Comparison of ENCODE assay signal across 11 cellular contexts in genomic region chr20:36848078-36848660, GRCh38. TPM values are rescaled to one million over a fixed set of nuclear protein-coding genes. Genes with fewer than 3 reads are reported as not detected.
DNase-seq lines count a peak whose midpoint lies in the region; TF ChIP-seq lines count a peak whose summit lies in the region.
"Had no signal": no experiment of that assay in that cellular context is flagged by ENCODE, and none has a peak within 500 bp of the region (broad histone marks: within the 10 kb centered on the region; RNA-seq: fewer than 3 reads in every experiment).

No MANE protein-coding gene starts in this region.

- peaks cover 6% of the 10 kb centered on the region for H3K4me1 Mint-ChIP-seq in Calu3 (ENCODE audit: low read depth, unreplicated experiment)

- peaks cover 17% of the 10 kb centered on the region for H3K4me1 ChIP-seq in ovary (ENCODE audit: insufficient read depth)

- no peaks in the 10 kb centered on the region for H3K27me3 ChIP-seq in ovary

- no peak for TF ChIP-seq POLR2A in ovary (IDR thresholded peaks at IDR 0.05)

- CTCF ChIA-PET in AG04449 (lab: Yijun Ruan, JAX) (interaction anchor here (0.7 to 3.4 kb wide), 8 partner anchors 10 to 242 kb away, joined by 3 to 11 read pairs (median 4); partner anchors contain the start of gene RAB5IF), Calu3 (lab: Charles Lee) (interaction anchor here (0.5 to 1.5 kb wide), 4 partner anchors 8 to 231 kb away, joined by 4 to 6 read pairs (median 4); a partner anchor contains a TSS)

- peak overlapping the region; percentile 28; the same call in 1 of the 2 replicates for H3K4me3 ChIP-seq in AG04449 (ENCODE audit: low read depth, low read length)
- H3K4me3 ChIP-seq in fibroblast of mammary gland (ENCODE audit: control insufficient read depth, low read depth, low read length): no peak overlapping the region
- no peak overlapping the region for H3K4me3 ChIP-seq in ovary

- no TSS peak for BruUV-seq in Calu3 (replicated peaks; lab: Mats Ljungman, UMichigan)

- H3K9me3 Mint-ChIP-seq in Calu3 (ENCODE audit: low read depth, unreplicated experiment): peaks cover 2% of the 10 kb centered on the region

- WGBS in ovary, 3 donors: 24 to 26% (median 26%) methylated on average over 6 of the region's 6 CpGs

- no peak for TF ChIP-seq CTCF in AG04449 (IDR thresholded peaks at IDR 0.05; ENCODE audit: insufficient read depth, low read length, missing control alignments)
- no peak for TF ChIP-seq CTCF in fibroblast of mammary gland (conservative IDR thresholded peaks at IDR 0.05; ENCODE audit: control insufficient read depth, insufficient read depth, low read depth, low read length)
- no peak for TF ChIP-seq CTCF in ovary (IDR thresholded peaks at IDR 0.05)
- no peak for TF ChIP-seq CTCF in Calu3 (IDR thresholded peaks at IDR 0.05; ENCODE audit: unreplicated experiment)

- intact Hi-C loops in ovary (cut with DNase I): no loop called here
- intact Hi-C loops in Calu3 (cut with micrococcal nuclease; ENCODE audit: unreplicated experiment): no loop called here

- H3K9me3 ChIP-seq in ovary: no peaks in the 10 kb centered on the region

- POLR2A ChIA-PET in AG04449 (lab: Yijun Ruan, JAX): interaction anchor here (0.5 to 1.4 kb wide), 5 partner anchors 10 to 16 kb away, joined by 3 to 6 read pairs (median 4); a partner anchor contains a TSS

- H3K27ac Mint-ChIP-seq in Calu3 (ENCODE audit: unreplicated experiment): no peak overlapping the region

- TF ChIP-seq EP300 in ovary (IDR thresholded peaks at IDR 0.05): no peak

- no peaks in the 10 kb centered on the region for H3K36me3 Mint-ChIP-seq in Calu3 (ENCODE audit: insufficient read depth, unreplicated experiment)

- no peak overlapping the region for H3K4me3 Mint-ChIP-seq in Calu3 (ENCODE audit: low read depth, unreplicated experiment)

- H3K36me3 ChIP-seq in ovary: no peaks in the 10 kb centered on the region

- peak overlapping the region; percentile 53 to 65 for H3K27ac ChIP-seq in ovary
- H3K27ac ChIP-seq: C4-2B had no signal

- peak; percentile 69 for DNase-seq in AG04449 (ENCODE audit: low read depth, low spot score)
- peak; percentile 83 for DNase-seq in RPMI7951 (ENCODE audit: low read depth)
- peak; percentile 96 for DNase-seq in fibroblast of mammary gland (ENCODE audit: low read depth)
- DNase-seq in ovary: peak in 2 of 5 donors; percentile 52 to 62
- DNase-seq in stimulated activated CD4-positive, alpha-beta T cell treated with anti-CD3 and anti-CD28 coated beads, Interleukin-4, amount 100 ng/mL, for 4 hours: no peak
- DNase-seq in Calu3: no peak
- no peak for DNase-seq in NCI-H187 (lab: John Stamatoyannopoulos, UW)
- no peak for DNase-seq in OCI-M2 (lab: John Stamatoyannopoulos, UW; ENCODE audit: unreplicated experiment)
- DNase-seq: stimulated activated naive CD4-positive, alpha-beta T cell treated with Interleukin-2 at 50 U/mL for 16 hours had no signal

- H3K27me3 Mint-ChIP-seq in Calu3 (ENCODE audit: unreplicated experiment): no peaks in the 10 kb centered on the region

RNA-seq across cellular contexts. Expression of gene TLDC2, which starts 27.8 kb away (rescaled TPM):
- total RNA-seq in RPMI7951 (2014; rRNA removed; shearing (Covaris generic)): 0.39 TPM in 1 of 2 replicates, not detected in the other
- total RNA-seq in ovary: under 1 TPM in 3 of 7 donors, not detected in 4; 0.10 to 0.95 (median 0.92) TPM
- polyA plus RNA-seq in ovary: under 1 TPM; 0.11 to 0.33 TPM
- 1.1 and 1.9 TPM in 2 replicates for total RNA-seq in Calu3 (2022)
- total RNA-seq: lung microvascular endothelial cell had no signal

Comparison
In these comparisons a context has a peak if more than half of its experiments do, and no peak if none do; other contexts are left out.
1. DNase-seq: peak in AG04449 (single experiment), RPMI7951 (single experiment) and fibroblast of mammary gland (single experiment); none in stimulated activated CD4-positive, alpha-beta T cell treated with anti-CD3 and anti-CD28 coated beads, Interleukin-4, amount 100 ng/mL, for 4 hours (0 of 2), Calu3 (single experiment), NCI-H187 (0 of 2) and OCI-M2 (single experiment).